ENCODE assay signal across 24 cellular contexts in the genomic region with DNA sequence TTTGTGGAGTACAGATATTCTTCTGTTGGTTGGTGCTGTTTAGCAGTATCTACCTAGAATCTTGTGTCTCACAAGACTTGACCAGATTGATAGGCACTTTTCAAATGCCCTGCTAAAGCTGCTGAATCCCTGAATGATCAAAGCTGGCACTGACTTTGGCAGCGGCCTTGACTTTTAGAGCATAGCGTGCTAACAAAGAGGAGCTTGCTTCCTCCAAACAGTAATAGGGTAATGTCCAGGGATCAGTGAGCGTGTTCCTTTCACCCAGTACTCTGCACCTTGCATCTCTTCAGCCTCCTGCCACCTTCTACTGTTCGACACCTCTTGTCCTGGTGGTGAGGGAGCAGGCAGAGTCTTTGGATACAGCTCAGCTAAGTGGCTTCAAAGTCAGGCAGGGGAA.
"Had no signal": no experiment of that assay in that cellular context is flagged by ENCODE, and none has a peak within 500 bp of the region (broad histone marks: within the 10 kb centered on the region; RNA-seq: fewer than 3 reads in every experiment).

No MANE protein-coding gene starts in this region.

- H3K27me3 Mint-ChIP-seq: activated naive CD8-positive, alpha-beta T cell; progenitor cell of endocrine pancreas; stimulated activated naive CD8-positive, alpha-beta T cell treated with anti-CD3 and anti-CD28 coated beads, Interleukin-15, amount 100 ng/mL, for 72 hours had no signal

- H3K27ac Mint-ChIP-seq: activated CD8-positive, alpha-beta T cell treated with anti-CD3 and anti-CD28 coated beads, Interleukin-2, amount 10 ng/mL, durations not matched to agents 7 days and 5 days; activated naive CD8-positive, alpha-beta T cell; activated T-helper 1 cell treated with anti-CD3 and anti-CD28 coated beads, Interleukin-12 subunit alpha, Interleukin-12 subunit beta, Interleukin-2, Interleukin-4 antibody, amounts not matched to agents 30 ng/mL and 10 ng/mL and 1 ng/mL, durations not matched to agents 14 hours and 24 hours and 36 hours; progenitor cell of endocrine pancreas; stimulated activated naive CD8-positive, alpha-beta T cell treated with anti-CD3 and anti-CD28 coated beads, Interleukin-15, amount 100 ng/mL, for 72 hours had no signal

- H3K4me3 Mint-ChIP-seq: activated CD8-positive, alpha-beta T cell treated with anti-CD3 and anti-CD28 coated beads, Interleukin-2, amount 10 ng/mL, durations not matched to agents 7 days and 5 days; activated naive CD8-positive, alpha-beta T cell; activated T-helper 1 cell treated with anti-CD3 and anti-CD28 coated beads, Interleukin-12 subunit alpha, Interleukin-12 subunit beta, Interleukin-2, Interleukin-4 antibody, amounts not matched to agents 30 ng/mL and 10 ng/mL and 1 ng/mL, durations not matched to agents 14 hours and 24 hours and 36 hours; stimulated activated naive CD8-positive, alpha-beta T cell treated with anti-CD3 and anti-CD28 coated beads, Interleukin-15, amount 100 ng/mL, for 72 hours had no signal

- H3K4me1 ChIP-seq: esophagus muscularis mucosa, tibial artery had no signal

- H3K9me3 ChIP-seq: esophagus muscularis mucosa, tibial artery had no signal

- H2AFZ ChIP-seq: hepatocyte had no signal

- FAIRE-seq: astrocyte, colon, frontal cortex had no signal

- H3K9me3 Mint-ChIP-seq: activated T-helper 1 cell treated with anti-CD3 and anti-CD28 coated beads, Interleukin-12 subunit alpha, Interleukin-12 subunit beta, Interleukin-2, Interleukin-4 antibody, amounts not matched to agents 30 ng/mL and 10 ng/mL and 1 ng/mL, durations not matched to agents 14 hours and 24 hours and 36 hours; stimulated activated naive CD8-positive, alpha-beta T cell treated with anti-CD3 and anti-CD28 coated beads, Interleukin-15, amount 100 ng/mL, for 72 hours had no signal

- H3K27me3 ChIP-seq: esophagus muscularis mucosa, hepatocyte, tibial artery had no signal

- DNase-seq: activated CD4-positive, alpha-beta T cell treated with anti-CD3 and anti-CD28 coated beads for 1 hour; activated CD4-positive, alpha-beta T cell treated with anti-CD3 and anti-CD28 coated beads, Interleukin-2, amount 50 U/mL, for 1 hour; activated CD8-positive, alpha-beta T cell treated with anti-CD3 and anti-CD28 coated beads, Interleukin-2, amount 10 ng/mL, durations not matched to agents 7 days and 5 days; activated gamma-delta T cell treated with Interleukin-2 at 50 U/mL for 16 hours; central memory CD4-positive, alpha-beta T cell; dorsolateral prefrontal cortex; glutamatergic neuron; kidney glomerular epithelial cell; left ventricle myocardium superior; occipital lobe; retina; stimulated activated CD4-positive, alpha-beta T cell treated with anti-CD3 and anti-CD28 coated beads, Interleukin-12 subunit alpha, Interleukin-12 subunit beta, amount 100 ng/mL, for 4 hours; stimulated activated naive CD8-positive, alpha-beta T cell treated with anti-CD3 and anti-CD28 coated beads, Interleukin-15, amount 100 ng/mL, for 72 hours; T-helper 2 cell; tibial artery had no signal

- H3K4me2 ChIP-seq: hepatocyte had no signal

- H3K27ac ChIP-seq: dorsolateral prefrontal cortex, esophagus muscularis mucosa, hepatocyte, tibial artery had no signal

- H3K36me3 ChIP-seq: esophagus muscularis mucosa, tibial artery, WERI-Rb-1 had no signal

- ATAC-seq: activated CD8-positive, alpha-beta T cell treated with anti-CD3 and anti-CD28 coated beads, Interleukin-2, amount 10 ng/mL, durations not matched to agents 7 days and 5 days; left ventricle myocardium superior; stimulated activated naive CD8-positive, alpha-beta T cell treated with anti-CD3 and anti-CD28 coated beads, Interleukin-15, amount 100 ng/mL, for 72 hours had no signal

- H3K4me3 ChIP-seq: dorsolateral prefrontal cortex, esophagus muscularis mucosa, hepatocyte, tibial artery had no signal
